Comparison of ENCODE assay signal across 7 cellular contexts in genomic region chr2:180591093-180591781, GRCh38.
DNase-seq lines count a peak whose midpoint lies in the region; ATAC-seq and TF ChIP-seq lines count a peak whose summit lies in the region.
"Not testable (repeated sequence)": the region's sequence is repeated elsewhere in the genome, so short reads cannot be mapped to it uniquely, and the experiment has no call there.

No MANE protein-coding gene starts in this region.

- peak; percentile 57 for DNase-seq in DND-41
- DNase-seq in MM.1S, result peak; percentile 72
- peak; percentile 16 for DNase-seq in NT2/D1 (ENCODE audit: low read depth, low spot score)
- DNase-seq in activated CD4-positive, alpha-beta T cell treated with anti-CD3 and anti-CD28 coated beads for 36 hours, result peak; percentile 7
- DNase-seq in activated T-helper 2 cell treated with anti-CD3 and anti-CD28 coated beads, Interferon-gamma antibody, Interleukin-2, Interleukin-4, amounts not matched to agents 10 μg/mL and 5 μg/mL and 100 μg/mL, durations not matched to agents 14 hours and 24 hours and 36 hours (ENCODE audit: low spot score), result peak; percentile 35
- DNase-seq in endodermal cell, result peak; percentile 76
- DNase-seq in neural progenitor cell (ENCODE audit: low spot score), result peak; percentile 29

- not testable (repeated sequence) for H3F3A ChIP-seq in MM.1S (ENCODE audit: insufficient read depth, low read length); neural progenitor cell (ENCODE audit: low read depth)

- not testable (repeated sequence) for H3K9me3 ChIP-seq in DND-41 (ENCODE audit: insufficient read depth, low read length, severe bottlenecking); MM.1S (replicated peaks; ENCODE audit: insufficient read depth, low read length); NT2/D1 (ENCODE audit: insufficient read depth, low read length); endodermal cell (ENCODE audit: control insufficient read depth, low read length); neural progenitor cell (ENCODE audit: low read depth)

- not testable (repeated sequence) for H3K9me3 Mint-ChIP-seq in activated CD4-positive, alpha-beta T cell treated with anti-CD3 and anti-CD28 coated beads for 36 hours (ENCODE audit: low read depth); activated T-helper 2 cell treated with anti-CD3 and anti-CD28 coated beads, Interferon-gamma antibody, Interleukin-2, Interleukin-4, amounts not matched to agents 10 μg/mL and 5 μg/mL and 100 μg/mL, durations not matched to agents 14 hours and 24 hours and 36 hours
- peaks cover 25% of the 10 kb centered on the region for H3K9me3 Mint-ChIP-seq in endodermal cell
- peaks cover 11% of the 10 kb centered on the region for H3K9me3 Mint-ChIP-seq in neural progenitor cell

- not testable (repeated sequence) for ATAC-seq in DND-41 (ENCODE audit: insufficient read depth, low read depth); activated CD4-positive, alpha-beta T cell treated with anti-CD3 and anti-CD28 coated beads for 36 hours

- not testable (repeated sequence) for H3K4me3 ChIP-seq in DND-41 (ENCODE audit: low read depth in 1 of 2, low read length in 2 of 2); MM.1S (ENCODE audit: low read length); NT2/D1 (ENCODE audit: insufficient read length, low read depth); endodermal cell (ENCODE audit: low read length); neural progenitor cell

- H3K27ac Mint-ChIP-seq in activated CD4-positive, alpha-beta T cell treated with anti-CD3 and anti-CD28 coated beads for 36 hours; activated T-helper 2 cell treated with anti-CD3 and anti-CD28 coated beads, Interferon-gamma antibody, Interleukin-2, Interleukin-4, amounts not matched to agents 10 μg/mL and 5 μg/mL and 100 μg/mL, durations not matched to agents 14 hours and 24 hours and 36 hours; neural progenitor cell: not testable (repeated sequence)
- peak overlapping the region; percentile 61 for H3K27ac Mint-ChIP-seq in endodermal cell

- not testable (repeated sequence) for H3K36me3 ChIP-seq in DND-41 (ENCODE audit: insufficient read depth, low read length); MM.1S (replicated peaks; ENCODE audit: insufficient read depth, low read length); NT2/D1 (ENCODE audit: insufficient read depth, insufficient read length, low read length); endodermal cell (ENCODE audit: control insufficient read depth, insufficient read depth, low read length); neural progenitor cell

- not testable (repeated sequence) for H3K36me3 Mint-ChIP-seq in activated CD4-positive, alpha-beta T cell treated with anti-CD3 and anti-CD28 coated beads for 36 hours (ENCODE audit: low read depth); activated T-helper 2 cell treated with anti-CD3 and anti-CD28 coated beads, Interferon-gamma antibody, Interleukin-2, Interleukin-4, amounts not matched to agents 10 μg/mL and 5 μg/mL and 100 μg/mL, durations not matched to agents 14 hours and 24 hours and 36 hours (ENCODE audit: low read depth); endodermal cell (ENCODE audit: low read depth); neural progenitor cell

- not testable (repeated sequence) for H3K9me2 ChIP-seq in MM.1S (replicated peaks; ENCODE audit: insufficient read depth, low read length)

- H3K27ac ChIP-seq in DND-41 (ENCODE audit: low read length); endodermal cell (ENCODE audit: low read depth, low read length); neural progenitor cell: not testable (repeated sequence)
- H3K27ac ChIP-seq in MM.1S (ENCODE audit: low read length), result peak overlapping the region; percentile 31; the same call in 1 of the 2 replicates

- TF ChIP-seq CTCF in DND-41 (IDR thresholded peaks at IDR 0.05; ENCODE audit: borderline replicate concordance, extremely low read depth, low read length, poor library complexity, severe bottlenecking); MM.1S (IDR thresholded peaks at IDR 0.05; ENCODE audit: low read length); endodermal cell (conservative IDR thresholded peaks at IDR 0.05); neural progenitor cell (IDR thresholded peaks at IDR 0.05): not testable (repeated sequence)

- not testable (repeated sequence) for H3K4me1 Mint-ChIP-seq in activated CD4-positive, alpha-beta T cell treated with anti-CD3 and anti-CD28 coated beads for 36 hours; activated T-helper 2 cell treated with anti-CD3 and anti-CD28 coated beads, Interferon-gamma antibody, Interleukin-2, Interleukin-4, amounts not matched to agents 10 μg/mL and 5 μg/mL and 100 μg/mL, durations not matched to agents 14 hours and 24 hours and 36 hours (ENCODE audit: low read depth); endodermal cell; neural progenitor cell

- not testable (repeated sequence) for H4K20me1 ChIP-seq in DND-41 (ENCODE audit: insufficient read depth, low read length); MM.1S (ENCODE audit: insufficient read depth, low read length); neural progenitor cell (ENCODE audit: low read depth)

- H3K27me3 ChIP-seq in DND-41 (ENCODE audit: insufficient read depth, low read length, poor library complexity); MM.1S (replicated peaks; ENCODE audit: insufficient read depth, low read length); NT2/D1 (ENCODE audit: insufficient read depth, insufficient read length); endodermal cell (ENCODE audit: control insufficient read depth, insufficient read depth, low read length, poor library complexity, severe bottlenecking); neural progenitor cell: not testable (repeated sequence)

- H3K27me3 Mint-ChIP-seq in activated CD4-positive, alpha-beta T cell treated with anti-CD3 and anti-CD28 coated beads for 36 hours; activated T-helper 2 cell treated with anti-CD3 and anti-CD28 coated beads, Interferon-gamma antibody, Interleukin-2, Interleukin-4, amounts not matched to agents 10 μg/mL and 5 μg/mL and 100 μg/mL, durations not matched to agents 14 hours and 24 hours and 36 hours (ENCODE audit: low read depth); endodermal cell (ENCODE audit: insufficient read depth); neural progenitor cell (ENCODE audit: insufficient read depth, low read depth): not testable (repeated sequence)

- CTCF ChIA-PET in activated CD4-positive, alpha-beta T cell treated with anti-CD3 and anti-CD28 coated beads for 36 hours (lab: Charles Lee), result not testable (repeated sequence)

- WGBS in endodermal cell (ENCODE audit: insufficient coverage in 1 of 2, insufficient read length in 1 of 2), 2 experiments, result 84 to 86% methylated on average over 7 to 11 of the region's 11 CpGs

- not testable (repeated sequence) for H3K4me2 ChIP-seq in DND-41 (ENCODE audit: insufficient read depth, low read length); MM.1S (ENCODE audit: low read depth, low read length); neural progenitor cell

- intact Hi-C loops in activated CD4-positive, alpha-beta T cell treated with anti-CD3 and anti-CD28 coated beads for 36 hours (cut with DNase I, micrococcal nuclease); activated T-helper 2 cell treated with anti-CD3 and anti-CD28 coated beads, Interferon-gamma antibody, Interleukin-2, Interleukin-4, amounts not matched to agents 10 μg/mL and 5 μg/mL and 100 μg/mL, durations not matched to agents 14 hours and 24 hours and 36 hours (cut with micrococcal nuclease): not testable (repeated sequence)

- H3K79me2 ChIP-seq in DND-41 (ENCODE audit: insufficient read depth, low read length); MM.1S (ENCODE audit: low read length); neural progenitor cell (ENCODE audit: low read depth): not testable (repeated sequence)

- not testable (repeated sequence) for H3K9ac ChIP-seq in DND-41 (ENCODE audit: low read depth, low read length); MM.1S (ENCODE audit: low read length); NT2/D1 (ENCODE audit: insufficient read length, low read depth); endodermal cell (ENCODE audit: extremely low read depth, low read length, poor library complexity, severe bottlenecking); neural progenitor cell

- H3K4me3 Mint-ChIP-seq in activated CD4-positive, alpha-beta T cell treated with anti-CD3 and anti-CD28 coated beads for 36 hours; activated T-helper 2 cell treated with anti-CD3 and anti-CD28 coated beads, Interferon-gamma antibody, Interleukin-2, Interleukin-4, amounts not matched to agents 10 μg/mL and 5 μg/mL and 100 μg/mL, durations not matched to agents 14 hours and 24 hours and 36 hours (ENCODE audit: low read depth); endodermal cell; neural progenitor cell: not testable (repeated sequence)

- POLR2A ChIA-PET in activated CD4-positive, alpha-beta T cell treated with anti-CD3 and anti-CD28 coated beads for 36 hours (lab: Charles Lee), result not testable (repeated sequence)

- not testable (repeated sequence) for H2AFZ ChIP-seq in DND-41 (ENCODE audit: low read depth, low read length)
- H2AFZ ChIP-seq in MM.1S (ENCODE audit: low read length) (peak overlapping the region; percentile 69; the same call in 1 of the 2 replicates), neural progenitor cell (replicated peaks) (peak overlapping the region; percentile 68)

- H3K4me1 ChIP-seq in DND-41 (ENCODE audit: insufficient read depth, low read length); MM.1S (ENCODE audit: low read length); NT2/D1 (ENCODE audit: insufficient read depth, insufficient read length); endodermal cell (ENCODE audit: control insufficient read depth, insufficient read depth, low read length); neural progenitor cell: not testable (repeated sequence)

Comparison
In these comparisons a context has a peak if more than half of its experiments do, and no peak if none do; other contexts are left out.
1. DNase-seq: peak in every context shown above with its lines; median percentile 76 in endodermal cell; 72 in MM.1S; 57 in DND-41; 35 in activated T-helper 2 cell treated with anti-CD3 and anti-CD28 coated beads, Interferon-gamma antibody, Interleukin-2, Interleukin-4, amounts not matched to agents 10 μg/mL and 5 μg/mL and 100 μg/mL, durations not matched to agents 14 hours and 24 hours and 36 hours; 29 in neural progenitor cell; 16 in NT2/D1; 7 in activated CD4-positive, alpha-beta T cell treated with anti-CD3 and anti-CD28 coated beads for 36 hours.